8 cellular contexts compared by ENCODE assay signal in genomic region chr7:155344618-155345433, GRCh38. TPM values are rescaled to one million over a fixed set of nuclear protein-coding genes. Genes with fewer than 3 reads are reported as not detected.
DNase-seq lines count a peak whose midpoint lies in the region; ATAC-seq and TF ChIP-seq lines count a peak whose summit lies in the region.

No MANE protein-coding gene starts in this region.

- H3K27ac Mint-ChIP-seq in activated CD4-positive, alpha-beta T cell treated with anti-CD3 and anti-CD28 coated beads, Interleukin-2, amount 10 ng/mL, durations not matched to agents 7 days and 5 days: peak overlapping the region; percentile 12

- TF ChIP-seq CTCF in AG10803 (conservative IDR thresholded peaks at IDR 0.05; ENCODE audit: low read length) (peak; percentile 48), lower leg skin (IDR thresholded peaks at IDR 0.05) (no peak)

- peak overlapping the region; percentile 20 for H3K4me3 Mint-ChIP-seq in activated CD4-positive, alpha-beta T cell treated with anti-CD3 and anti-CD28 coated beads, Interleukin-2, amount 10 ng/mL, durations not matched to agents 7 days and 5 days

- WGBS in lower leg skin, 2 donors: 4 to 7% methylated on average over 23 to 27 of the region's 62 CpGs

- intact Hi-C loops in lower leg skin (cut with DNase I; ENCODE audit: low total_unique reads): loop anchor here (5.0 kb wide), 2 partner anchors 153 to 418 kb away; no protein-coding TSS in a partner anchor

- CTCF ChIA-PET in activated CD4-positive, alpha-beta T cell treated with anti-CD3 and anti-CD28 coated beads, Interleukin-2, amount 10 ng/mL, durations not matched to agents 7 days and 5 days (lab: Charles Lee): interaction anchor here (0.6 to 2.0 kb wide), 39 partner anchors 8 to 431 kb away, joined by 3 to 16 read pairs (median 4); partner anchors contain the start of genes INSIG1 and PAXIP1

- peaks cover 3% of the 10 kb centered on the region for H3K4me1 Mint-ChIP-seq in activated CD4-positive, alpha-beta T cell treated with anti-CD3 and anti-CD28 coated beads, Interleukin-2, amount 10 ng/mL, durations not matched to agents 7 days and 5 days

- DNase-seq in AG10803 (ENCODE audit: low read depth) (peak; percentile 43), NCI-H345 treated with DMSO at 0.1 percent for 48 hours (lab: John Stamatoyannopoulos, UW; ENCODE audit: unreplicated experiment) (peak; percentile 63), dermis blood vessel endothelial cell (peak; percentile 76), lower leg skin (ENCODE audit: low spot score in 2 of 2) (peak; percentile 40 to 95)
- DNase-seq in activated CD4-positive, alpha-beta T cell treated with anti-CD3 and anti-CD28 coated beads, Interleukin-2, amount 10 ng/mL, durations not matched to agents 7 days and 5 days: peak; percentile 78
- peak; percentile 64 to 79 for DNase-seq in stimulated activated CD4-positive, alpha-beta T cell treated with anti-CD3 and anti-CD28 coated beads, Interleukin-4, amount 100 ng/mL, for 48 hours (ENCODE audit: low read depth in 2 of 2)

- POLR2A ChIA-PET in activated CD4-positive, alpha-beta T cell treated with anti-CD3 and anti-CD28 coated beads, Interleukin-2, amount 10 ng/mL, durations not matched to agents 7 days and 5 days (lab: Charles Lee): no interaction called here

- H3K9me3 Mint-ChIP-seq in activated CD4-positive, alpha-beta T cell treated with anti-CD3 and anti-CD28 coated beads, Interleukin-2, amount 10 ng/mL, durations not matched to agents 7 days and 5 days: no peaks in the 10 kb centered on the region

- H3K27me3 Mint-ChIP-seq in activated CD4-positive, alpha-beta T cell treated with anti-CD3 and anti-CD28 coated beads, Interleukin-2, amount 10 ng/mL, durations not matched to agents 7 days and 5 days: peaks cover 11% of the 10 kb centered on the region

- TF ChIP-seq POLR2A in lower leg skin (IDR thresholded peaks at IDR 0.05): no peak

- H3K36me3 Mint-ChIP-seq in activated CD4-positive, alpha-beta T cell treated with anti-CD3 and anti-CD28 coated beads, Interleukin-2, amount 10 ng/mL, durations not matched to agents 7 days and 5 days (ENCODE audit: low read depth): no peaks in the 10 kb centered on the region

- peak overlapping the region; percentile 33 for H3K4me3 ChIP-seq in AG10803 (ENCODE audit: low read length)
- no peak overlapping the region for H3K4me3 ChIP-seq in lower leg skin (ENCODE audit: low read depth, poor library complexity, severe bottlenecking)

- ATAC-seq in GM18868 (IDR thresholded peaks at IDR 0.05; ENCODE audit: unreplicated experiment) (peak; percentile 87), HG03103 (IDR thresholded peaks at IDR 0.05; ENCODE audit: low read depth, unreplicated experiment) (peak; percentile 94)

RNA-seq across cellular contexts. Expression of gene INSIG1, which starts 47.1 kb away (rescaled TPM):
- total RNA-seq in activated CD4-positive, alpha-beta T cell treated with anti-CD3 and anti-CD28 coated beads, Interleukin-2, amount 10 ng/mL, durations not matched to agents 7 days and 5 days: 10 to 100 TPM; 69.3 to 71.2 TPM
- 93.9 and 140 TPM in 2 replicates for total RNA-seq in dermis blood vessel endothelial cell
- 100 to 1,000 TPM in 2 of 4 donors, 10 to 100 TPM in 2; 40.1 to 151 (median 79.5) TPM for total RNA-seq in lower leg skin
